16 cellular contexts compared by ENCODE assay signal in the genomic region with DNA sequence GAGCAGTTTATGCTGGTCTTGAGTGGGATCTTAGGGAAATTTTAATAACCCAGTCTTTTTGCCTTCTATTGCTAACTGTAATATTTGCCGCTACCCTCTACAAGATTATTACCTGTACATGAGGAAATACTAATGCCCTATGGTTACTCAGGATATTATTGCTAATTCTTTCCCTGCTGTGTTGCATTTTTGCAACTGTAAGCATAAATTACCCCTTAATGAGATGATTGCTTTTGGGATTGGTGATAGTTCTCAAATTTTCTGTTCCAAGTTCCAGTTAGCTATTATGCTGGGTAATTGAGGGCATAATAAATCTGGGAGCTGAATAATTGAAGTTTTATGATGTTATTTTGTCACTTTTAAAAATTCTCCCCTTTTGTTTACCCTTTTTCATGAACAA. TPM values are rescaled to one million over a fixed set of nuclear protein-coding genes. Genes with fewer than 3 reads are reported as not detected.
DNase-seq lines count a peak whose midpoint lies in the region; ATAC-seq and TF ChIP-seq lines count a peak whose summit lies in the region.
"Had no signal": no experiment of that assay in that cellular context is flagged by ENCODE, and none has a peak within 500 bp of the region (broad histone marks: within the 10 kb centered on the region; RNA-seq: fewer than 3 reads in every experiment).

No MANE protein-coding gene starts in this region.

- H3K9me3 Mint-ChIP-seq in activated CD4-positive, alpha-beta T cell treated with anti-CD3 and anti-CD28 coated beads, Interleukin-2, amount 10 ng/mL, durations not matched to agents 7 days and 5 days = peaks cover 4% of the 10 kb centered on the region
- H3K9me3 Mint-ChIP-seq in T-cell = no peaks in the 10 kb centered on the region

- H3K4me1 ChIP-seq in esophagus squamous epithelium (peaks cover 0 to 84% (median 27%) of the 10 kb centered on the region in 3 donors), spleen (peaks cover 28 to 100% (median 74%) of the 10 kb centered on the region in 6 donors), upper lobe of right lung (peaks cover 4% of the 10 kb centered on the region)

- no peak for DNase-seq in activated CD4-positive, alpha-beta T cell treated with anti-CD3 and anti-CD28 coated beads, Interleukin-2, amount 10 ng/mL, durations not matched to agents 7 days and 5 days
- no peak for DNase-seq in activated CD4-positive, alpha-beta T cell treated with anti-CD3 and anti-CD28 coated beads for 4 hours
- no peak for DNase-seq in T-cell
- no peak for DNase-seq in esophagus squamous epithelium (lab: John Stamatoyannopoulos, UW)
- no peak for DNase-seq in spleen
- no peak for DNase-seq in foreskin fibroblast
- no peak for DNase-seq in upper lobe of right lung
- DNase-seq: heart left ventricle, left cardiac atrium, NCI-H187, NCI-H748 treated with DMSO at 0.1 percent for 48 hours, SHP77, small intestine, thyroid gland had no signal

- H3K27me3 Mint-ChIP-seq in activated CD4-positive, alpha-beta T cell treated with anti-CD3 and anti-CD28 coated beads, Interleukin-2, amount 10 ng/mL, durations not matched to agents 7 days and 5 days = no peaks in the 10 kb centered on the region
- no peaks in the 10 kb centered on the region for H3K27me3 Mint-ChIP-seq in T-cell

- 0 to 56% methylated on average over 1 of the region's 1 CpG for WGBS in esophagus squamous epithelium, 2 donors
- 0 to 88% (median 74%) methylated on average over 1 of the region's 1 CpG for WGBS in spleen, 5 donors

- peak overlapping the region in 1 of 4 donors; percentile 49 for H3K4me3 ChIP-seq in esophagus squamous epithelium
- H3K4me3 ChIP-seq in spleen = peak overlapping the region in 3 of 8 donors; percentile 15 to 47 (median 27)
- no peak overlapping the region for H3K4me3 ChIP-seq in foreskin fibroblast (ENCODE audit: low read depth in 1 of 2, low read length in 2 of 2)
- no peak overlapping the region for H3K4me3 ChIP-seq in upper lobe of right lung
- H3K4me3 ChIP-seq: thyroid gland had no signal

- H3K27ac Mint-ChIP-seq in activated CD4-positive, alpha-beta T cell treated with anti-CD3 and anti-CD28 coated beads, Interleukin-2, amount 10 ng/mL, durations not matched to agents 7 days and 5 days = peak overlapping the region; percentile 86
- H3K27ac Mint-ChIP-seq in T-cell = peak overlapping the region; percentile 93

- CTCF ChIA-PET in activated CD4-positive, alpha-beta T cell treated with anti-CD3 and anti-CD28 coated beads, Interleukin-2, amount 10 ng/mL, durations not matched to agents 7 days and 5 days (lab: Charles Lee) = interaction anchor here (0.7 to 2.1 kb wide), 3 partner anchors 22 to 129 kb away, joined by 3 to 8 read pairs (median 4); partner anchors contain the start of gene ATF7IP
- CTCF ChIA-PET in T-cell (lab: Charles Lee) = interaction anchor here (0.6 to 5.4 kb wide), 4 partner anchors 8 to 61 kb away, joined by 3 to 63 read pairs (median 24); partner anchors contain the start of gene ATF7IP (in 1 of the 2)

- H3K9me3 ChIP-seq in esophagus squamous epithelium (no peaks in the 10 kb centered on the region), spleen (peaks cover 0 to 18% (median 0%) of the 10 kb centered on the region in 8 donors), upper lobe of right lung (no peaks in the 10 kb centered on the region)
- H3K9me3 ChIP-seq: neutrophil, thyroid gland had no signal

- peaks cover 75% of the 10 kb centered on the region for H3K4me1 Mint-ChIP-seq in activated CD4-positive, alpha-beta T cell treated with anti-CD3 and anti-CD28 coated beads, Interleukin-2, amount 10 ng/mL, durations not matched to agents 7 days and 5 days
- peaks cover 75 to 81% (median 76%) of the 10 kb centered on the region in 3 donors for H3K4me1 Mint-ChIP-seq in T-cell

- H3K27ac ChIP-seq in esophagus squamous epithelium (peak overlapping the region; percentile 2 to 78 (median 56)), spleen (peak overlapping the region; percentile 43 to 81 (median 76)), upper lobe of right lung (no peak overlapping the region)
- H3K27ac ChIP-seq: neutrophil had no signal

- H3K36me3 ChIP-seq in esophagus squamous epithelium (peaks cover 0 to 17% (median 0%) of the 10 kb centered on the region in 3 donors), spleen (peaks cover 0 to 51% (median 4%) of the 10 kb centered on the region in 6 donors), upper lobe of right lung (no peaks in the 10 kb centered on the region)
- H3K36me3 ChIP-seq: neutrophil, thyroid gland had no signal

- TF ChIP-seq POLR2A in esophagus squamous epithelium (IDR thresholded peaks at IDR 0.05) = no peak
- no peak for TF ChIP-seq POLR2A in spleen (IDR thresholded peaks at IDR 0.05)

- peak overlapping the region; percentile 78 for H3K4me3 Mint-ChIP-seq in activated CD4-positive, alpha-beta T cell treated with anti-CD3 and anti-CD28 coated beads, Interleukin-2, amount 10 ng/mL, durations not matched to agents 7 days and 5 days
- H3K4me3 Mint-ChIP-seq in T-cell = peak overlapping the region; percentile 58 to 81 (median 71)

- intact Hi-C loops in esophagus squamous epithelium (cut with DNase I) = no loop called here
- intact Hi-C loops in spleen (cut with DNase I; ENCODE audit: low total_unique reads) = no loop called here
- intact Hi-C loops in upper lobe of right lung (cut with DNase I) = no loop called here

- POLR2A ChIA-PET in activated CD4-positive, alpha-beta T cell treated with anti-CD3 and anti-CD28 coated beads, Interleukin-2, amount 10 ng/mL, durations not matched to agents 7 days and 5 days (lab: Charles Lee) = interaction anchor here (0.6 to 0.7 kb wide), 2 partner anchors 19 to 384 kb away, joined by 3 read pairs; a partner anchor contains a TSS
- POLR2A ChIA-PET in T-cell (lab: Charles Lee) = interaction anchor here (0.6 to 5.5 kb wide), 11 partner anchors 15 to 1523 kb away, joined by 3 to 56 read pairs (median 3); partner anchors contain the start of genes ATF7IP (in 2 of the 2) and DERA (in 1 of the 2)

- peaks cover 66% of the 10 kb centered on the region for H3K36me3 Mint-ChIP-seq in activated CD4-positive, alpha-beta T cell treated with anti-CD3 and anti-CD28 coated beads, Interleukin-2, amount 10 ng/mL, durations not matched to agents 7 days and 5 days (ENCODE audit: low read depth)
- peaks cover 33% of the 10 kb centered on the region for H3K36me3 Mint-ChIP-seq in T-cell

- ATAC-seq in T-cell (replicated peaks in 1 of 4) (no peak), upper lobe of right lung (no peak), GM18858 (IDR thresholded peaks at IDR 0.05; ENCODE audit: unreplicated experiment) (no peak)
- ATAC-seq: heart left ventricle, left cardiac atrium had no signal

- H3K27me3 ChIP-seq in esophagus squamous epithelium (no peaks in the 10 kb centered on the region), spleen (replicated peaks in 1 of 7) (no peaks in the 10 kb centered on the region), upper lobe of right lung (no peaks in the 10 kb centered on the region)
- H3K27me3 ChIP-seq: heart left ventricle, neutrophil, thyroid gland had no signal

- TF ChIP-seq CTCF in esophagus squamous epithelium (IDR thresholded peaks at IDR 0.05) (no peak), spleen (IDR thresholded peaks at IDR 0.05 in 8 of 11, conservative IDR thresholded peaks at IDR 0.05 in 3 of 11) (no peak), foreskin fibroblast (IDR thresholded peaks at IDR 0.05; ENCODE audit: low read depth, low read length) (no peak), upper lobe of right lung (IDR thresholded peaks at IDR 0.05) (no peak)

RNA-seq across cellular contexts. Expression of gene ATF7IP, which starts 22.0 kb away (rescaled TPM):
- total RNA-seq in activated CD4-positive, alpha-beta T cell treated with anti-CD3 and anti-CD28 coated beads, Interleukin-2, amount 10 ng/mL, durations not matched to agents 7 days and 5 days = 100 to 1,000 TPM in 1 of 2 experiments, 10 to 100 TPM in 1; 96.7 to 108 TPM
- total RNA-seq in T-cell = 100 to 1,000 TPM; 112 to 165 (median 147) TPM
- total RNA-seq in esophagus squamous epithelium = 10 to 100 TPM; 29.2 to 38.7 (median 34.8) TPM
- total RNA-seq in spleen = 100 to 1,000 TPM in 6 of 7 donors, 10 to 100 TPM in 1; 84.5 to 170 (median 132) TPM
- polyA plus RNA-seq in spleen = 10 to 100 TPM; 10.2 to 19.2 (median 15.7) TPM
- total RNA-seq in upper lobe of right lung = 64.0 TPM
